Comparison of ENCODE assay signal across 7 cellular contexts in genomic region chr7:127041689-127042452, GRCh38.
"Had no signal": no experiment of that assay in that cellular context is flagged by ENCODE, and none has a peak within 500 bp of the region (broad histone marks: within the 10 kb centered on the region; RNA-seq: fewer than 3 reads in every experiment).

No MANE protein-coding gene starts in this region.

- H3K27ac ChIP-seq: GM23248, KMS-11 had no signal

- H3K36me3 ChIP-seq: HAP-1 had no signal

- H3K9me3 ChIP-seq: HAP-1 had no signal

- H3K4me3 ChIP-seq: GM23248, HAP-1 had no signal

- H3K4me2 ChIP-seq: KMS-11 had no signal

- H2AFZ ChIP-seq: GM23248 had no signal

- DNase-seq: GM23248, GOT3, H7, KBM-7 had no signal

- H3K4me1 ChIP-seq: HAP-1 had no signal

- ATAC-seq: HCT116 had no signal
